ENCODE assay signal across 2 cellular contexts in genomic region chr5:92470770-92471169, GRCh38.
TF ChIP-seq lines count a peak whose summit lies in the region.

No MANE protein-coding gene starts in this region.

TF ChIP-seq in HCT116, 20 proteins besides CTCF, POLR2A, EP300 and RAD21 (continued from another document):
- no peak for TF ChIP-seq SRF (IDR thresholded peaks at IDR 0.05; ENCODE audit: low read depth)
- no peak for TF ChIP-seq JUND (IDR thresholded peaks at IDR 0.05)
- no peak for TF ChIP-seq SP1 (IDR thresholded peaks at IDR 0.05; ENCODE audit: low read depth)
- TF ChIP-seq ZNF274 (IDR thresholded peaks at IDR 0.05; ENCODE audit: low read depth, low read length), result no peak
- TF ChIP-seq ZFX (IDR thresholded peaks at IDR 0.05), result no peak
- TF ChIP-seq ELF1 (IDR thresholded peaks at IDR 0.05; ENCODE audit: borderline replicate concordance, low read depth), result no peak
- TF ChIP-seq ZBTB33 (IDR thresholded peaks at IDR 0.05; ENCODE audit: extremely low read depth, insufficient replicate concordance, low read length), result no peak
- no peak for TF ChIP-seq EZH2phosphoT487 (IDR thresholded peaks at IDR 0.05; ENCODE audit: borderline replicate concordance)
- no peak for TF ChIP-seq EZH2 (IDR thresholded peaks at IDR 0.05)
- TF ChIP-seq POLR2AphosphoS5 (IDR thresholded peaks at IDR 0.05; ENCODE audit: low read depth, low read length), result no peak
- no peak for TF ChIP-seq SIN3A (IDR thresholded peaks at IDR 0.05; ENCODE audit: low read depth)
- TF ChIP-seq FOSL1 (IDR thresholded peaks at IDR 0.05; ENCODE audit: low read depth), result no peak
- TF ChIP-seq YY1 (IDR thresholded peaks at IDR 0.05; ENCODE audit: extremely low read depth, insufficient replicate concordance, low read depth, low read length), result no peak
- no peak for TF ChIP-seq EGR1 (IDR thresholded peaks at IDR 0.05; ENCODE audit: low read depth)
- TF ChIP-seq REST (IDR thresholded peaks at IDR 0.05; ENCODE audit: low read depth), result no peak
- TF ChIP-seq CEBPB (IDR thresholded peaks at IDR 0.05; ENCODE audit: low read depth), result no peak
- no peak for TF ChIP-seq TCF7L2 (IDR thresholded peaks at IDR 0.05; ENCODE audit: borderline replicate concordance, extremely low read depth, insufficient read depth, insufficient read length)

TF ChIP-seq in GM12878, 131 proteins besides CTCF, POLR2A, EP300 and RAD21 (continued from another document):
- TF ChIP-seq ETV6 (conservative IDR thresholded peaks at IDR 0.05 in 1 of 2, IDR thresholded peaks at IDR 0.05 in 1 of 2; ENCODE audit: borderline replicate concordance in 1 of 2, low read depth in 1 of 2), result no peak
- TF ChIP-seq TCF3 (IDR thresholded peaks at IDR 0.05; ENCODE audit: borderline replicate concordance, insufficient read depth, low read depth, low read length), result no peak
- no peak for TF ChIP-seq IRF3 (IDR thresholded peaks at IDR 0.05)
- TF ChIP-seq PAX8 (IDR thresholded peaks at IDR 0.05), result no peak
- TF ChIP-seq SP1 (IDR thresholded peaks at IDR 0.05; ENCODE audit: low read depth, low read length), result no peak
- no peak for TF ChIP-seq GATAD2B (conservative IDR thresholded peaks at IDR 0.05; ENCODE audit: low read depth)
